26 cellular contexts compared by ENCODE assay signal in genomic region chr6:118260833-118261232, GRCh38.
"Had no signal": no experiment of that assay in that cellular context is flagged by ENCODE, and none has a peak within 500 bp of the region (broad histone marks: within the 10 kb centered on the region; RNA-seq: fewer than 3 reads in every experiment).

No MANE protein-coding gene starts in this region.

- H3K4me1 ChIP-seq: ascending aorta, colonic mucosa, esophagus muscularis mucosa, foreskin keratinocyte, left lung, sigmoid colon, transverse colon, uterus had no signal

- ATAC-seq: activated CD8-positive, alpha-beta T cell treated with anti-CD3 and anti-CD28 coated beads, Interleukin-2, amount 10 ng/mL, durations not matched to agents 7 days and 5 days; effector memory CD8-positive, alpha-beta T cell; foreskin keratinocyte; left lung; naive thymus-derived CD4-positive, alpha-beta T cell; stimulated activated naive B cell treated with anti-CD40 and anti-IgM and Interleukin-4, amounts not matched to agents 10 μg/mL and 1 μg/mL and 100 μg/mL, for 72 hours had no signal

- H3K9me3 ChIP-seq: ascending aorta, colonic mucosa, esophagus muscularis mucosa, left lung, sigmoid colon, transverse colon, uterus had no signal

- FAIRE-seq: endothelial cell of umbilical vein, TTC549 had no signal

- H3K27ac ChIP-seq: ascending aorta, brain microvascular endothelial cell, colonic mucosa, dorsolateral prefrontal cortex, esophagus muscularis mucosa, foreskin keratinocyte, left lung, sigmoid colon, transverse colon, uterus had no signal

- DNase-seq: activated CD4-positive, alpha-beta T cell treated with anti-CD3 and anti-CD28 coated beads for 1 hour; activated CD4-positive, alpha-beta T cell treated with anti-CD3 and anti-CD28 coated beads, Interleukin-2, amount 50 U/mL, for 1 hour; activated CD8-positive, alpha-beta T cell treated with anti-CD3 and anti-CD28 coated beads, Interleukin-2, amount 10 ng/mL, durations not matched to agents 7 days and 5 days; activated gamma-delta T cell; activated naive CD4-positive, alpha-beta T cell treated with anti-CD3 and anti-CD28 coated beads, Interleukin-2, amount 50 U/mL, for 16 hours; brain microvascular endothelial cell; colonic mucosa; dorsolateral prefrontal cortex; effector memory CD8-positive, alpha-beta T cell; foreskin keratinocyte; immature natural killer cell; kidney glomerular epithelial cell; left lung; naive thymus-derived CD4-positive, alpha-beta T cell; occipital lobe; retina; sigmoid colon; stimulated activated CD4-positive, alpha-beta T cell treated with anti-CD3 and anti-CD28 coated beads, Interleukin-2, amount 100 ng/mL, for 48 hours; stimulated activated CD8-positive, alpha-beta memory T cell treated with anti-CD3 and anti-CD28 coated beads, Interleukin-4, amount 100 ng/mL, for 48 hours; stimulated activated naive B cell treated with anti-CD40 and anti-IgM and Interleukin-4, amounts not matched to agents 10 μg/mL and 1 μg/mL and 100 μg/mL, for 72 hours; transverse colon; uterus had no signal

- H3K27me3 ChIP-seq: ascending aorta, brain microvascular endothelial cell, colonic mucosa, dorsolateral prefrontal cortex, esophagus muscularis mucosa, foreskin keratinocyte, left lung, sigmoid colon, transverse colon, uterus had no signal

- H3K4me3 ChIP-seq: ascending aorta, colonic mucosa, dorsolateral prefrontal cortex, esophagus muscularis mucosa, left lung, sigmoid colon, transverse colon, uterus had no signal

- H3K36me3 ChIP-seq: ascending aorta, brain microvascular endothelial cell, colonic mucosa, esophagus muscularis mucosa, left lung, sigmoid colon, transverse colon, uterus had no signal
